16 cellular contexts compared by ENCODE assay signal in the genomic region with DNA sequence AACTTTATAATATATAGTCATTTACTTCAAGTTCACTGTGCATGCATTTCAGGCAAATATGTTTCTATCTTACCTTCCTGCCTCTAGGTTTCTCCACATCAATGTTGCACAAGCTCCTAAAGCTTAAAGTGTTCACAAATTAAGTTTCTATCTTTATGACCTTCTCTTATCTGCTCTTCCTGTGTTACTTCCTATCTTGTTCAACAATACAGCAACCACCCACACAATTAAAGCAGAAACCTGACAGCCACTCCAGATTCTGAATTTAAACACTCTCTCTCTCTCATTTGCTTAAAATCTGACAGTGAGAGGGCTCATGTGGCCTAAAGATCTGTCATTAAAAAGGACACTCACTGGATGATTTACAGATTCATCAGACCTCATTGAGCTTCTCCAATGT. TPM values are rescaled to one million over a fixed set of nuclear protein-coding genes. Genes with fewer than 3 reads are reported as not detected.
DNase-seq lines count a peak whose midpoint lies in the region; ATAC-seq, FAIRE-seq and TF ChIP-seq lines count a peak whose summit lies in the region.
"Had no signal": no experiment of that assay in that cellular context is flagged by ENCODE, and none has a peak within 500 bp of the region (broad histone marks: within the 10 kb centered on the region; RNA-seq: fewer than 3 reads in every experiment).

No MANE protein-coding gene starts in this region.

- H3K4me1 Mint-ChIP-seq in activated CD4-positive, alpha-beta memory T cell treated with anti-CD3 and anti-CD28 coated beads for 36 hours (ENCODE audit: low read depth) = no peaks in the 10 kb centered on the region

- no peak overlapping the region for H3K27ac Mint-ChIP-seq in activated CD4-positive, alpha-beta memory T cell treated with anti-CD3 and anti-CD28 coated beads for 36 hours
- H3K27ac Mint-ChIP-seq: CD14-positive monocyte had no signal

- DNase-seq in NOMO-1 treated with DMSO at 0.1 percent for 48 hours (lab: John Stamatoyannopoulos, UW; ENCODE audit: unreplicated experiment) (peak; percentile 89), endothelial cell of umbilical vein (ENCODE audit: low read depth, low spot score) (peak; percentile 50), prostate gland (ENCODE audit: low spot score) (no peak), substantia nigra (lab: John Stamatoyannopoulos, UW) (no peak)
- DNase-seq in activated CD4-positive, alpha-beta memory T cell treated with anti-CD3 and anti-CD28 coated beads for 36 hours = no peak
- DNase-seq: activated CD8-positive, alpha-beta memory T cell treated with anti-CD3 and anti-CD28 coated beads for 24 hours; IMR-90; mesenchymal stem cell; stomach had no signal

- H3K4me3 ChIP-seq in endothelial cell of umbilical vein (replicated peaks in 1 of 3; ENCODE audit: insufficient read depth in 1 of 3, low read depth in 1 of 3, low read length in 3 of 3) = no peak overlapping the region
- no peak overlapping the region for H3K4me3 ChIP-seq in prostate gland
- H3K4me3 ChIP-seq: skin epidermis, stomach had no signal

- TF ChIP-seq POLR2A in endothelial cell of umbilical vein (IDR thresholded peaks at IDR 0.05; ENCODE audit: low read depth, low read length) = no peak
- no peak for TF ChIP-seq POLR2A in prostate gland (IDR thresholded peaks at IDR 0.05)

- H3K27ac ChIP-seq in endothelial cell of umbilical vein (ENCODE audit: insufficient read depth, low read depth, low read length) (no peak overlapping the region), prostate gland (no peak overlapping the region), substantia nigra (ENCODE audit: low read depth, low read length, poor library complexity, severe bottlenecking) (no peak overlapping the region)
- H3K27ac ChIP-seq: skin epidermis, stomach had no signal

- intact Hi-C loops in endothelial cell of umbilical vein (cut with micrococcal nuclease) = loop anchor here (5.0 to 10.0 kb wide), 4 partner anchors 551 to 1048 kb away; partner anchors contain the start of gene DYNC2H1
- intact Hi-C loops in activated CD4-positive, alpha-beta memory T cell treated with anti-CD3 and anti-CD28 coated beads for 36 hours (cut with micrococcal nuclease) = loop anchor here (5.0 kb wide), 1 partner anchor 471 kb away; no protein-coding TSS in a partner anchor
- intact Hi-C loops in prostate gland (cut with DNase I) = loop anchor here (5.0 kb wide), 1 partner anchor 471 kb away; no protein-coding TSS in a partner anchor

- POLR2A ChIA-PET in endothelial cell of umbilical vein (lab: Charles Lee) = no interaction called here
- POLR2A ChIA-PET in activated CD4-positive, alpha-beta memory T cell treated with anti-CD3 and anti-CD28 coated beads for 36 hours (lab: Charles Lee) = interaction anchor here (0.5 kb wide), 1 partner anchor 29 kb away, joined by 3 read pairs; no protein-coding TSS in a partner anchor

- TF ChIP-seq CTCF in endothelial cell of umbilical vein (IDR thresholded peaks at IDR 0.05; ENCODE audit: extremely low read depth in 1 of 2, insufficient read depth in 1 of 2, low read depth in 1 of 2, low read length in 2 of 2) = no peak
- TF ChIP-seq CTCF in prostate gland (IDR thresholded peaks at IDR 0.05) = no peak

- peak overlapping the region; percentile 4 for H3K4me2 ChIP-seq in endothelial cell of umbilical vein (ENCODE audit: insufficient read depth, low read length)

- H3K36me3 ChIP-seq in endothelial cell of umbilical vein (ENCODE audit: control insufficient read depth in 2 of 2, extremely low read depth in 1 of 2, insufficient read depth in 2 of 2, low read length in 2 of 2) (no peaks in the 10 kb centered on the region), prostate gland (no peaks in the 10 kb centered on the region)
- H3K36me3 ChIP-seq: stomach had no signal

- no peaks in the 10 kb centered on the region for H3K9me1 ChIP-seq in endothelial cell of umbilical vein (replicated peaks; ENCODE audit: control insufficient read depth, extremely low read depth, insufficient read depth, low read length)

- H3K27me3 ChIP-seq in endothelial cell of umbilical vein (ENCODE audit: control insufficient read depth in 2 of 2, insufficient read depth in 2 of 2, low read length in 2 of 2) = no peaks in the 10 kb centered on the region
- H3K27me3 ChIP-seq in prostate gland (replicated peaks; ENCODE audit: insufficient read depth) = no peaks in the 10 kb centered on the region
- H3K27me3 ChIP-seq: stomach had no signal

- no peak overlapping the region for H3K4me3 Mint-ChIP-seq in activated CD4-positive, alpha-beta memory T cell treated with anti-CD3 and anti-CD28 coated beads for 36 hours
- H3K4me3 Mint-ChIP-seq: CD14-positive monocyte had no signal

- no peaks in the 10 kb centered on the region for H3K9me3 Mint-ChIP-seq in activated CD4-positive, alpha-beta memory T cell treated with anti-CD3 and anti-CD28 coated beads for 36 hours
- H3K9me3 Mint-ChIP-seq: CD14-positive monocyte had no signal

- BruUV-seq in endothelial cell of umbilical vein (replicated peaks; lab: Mats Ljungman, UMichigan) = no TSS peak

- no peaks in the 10 kb centered on the region for H3K79me2 ChIP-seq in endothelial cell of umbilical vein (ENCODE audit: control insufficient read depth, insufficient read depth, low read length)

- H3K27me3 Mint-ChIP-seq in activated CD4-positive, alpha-beta memory T cell treated with anti-CD3 and anti-CD28 coated beads for 36 hours = peaks cover under 1% of the 10 kb centered on the region

- H3K4me1 ChIP-seq in endothelial cell of umbilical vein (ENCODE audit: control insufficient read depth, extremely low read depth, insufficient read depth, low read length) (peaks cover 6% of the 10 kb centered on the region), prostate gland (replicated peaks) (no peaks in the 10 kb centered on the region)

- peak; percentile 71 for ATAC-seq in GM18520 (IDR thresholded peaks at IDR 0.05; ENCODE audit: unreplicated experiment)
- ATAC-seq in HG02885 (IDR thresholded peaks at IDR 0.05; ENCODE audit: poor library complexity, unreplicated experiment) = peak; percentile 48
- ATAC-seq: Panc1 had no signal

- no peaks in the 10 kb centered on the region for H4K20me1 ChIP-seq in endothelial cell of umbilical vein (replicated peaks; ENCODE audit: control insufficient read depth, extremely low read depth, insufficient read depth, low read length)

- no peaks in the 10 kb centered on the region for H3K36me3 Mint-ChIP-seq in activated CD4-positive, alpha-beta memory T cell treated with anti-CD3 and anti-CD28 coated beads for 36 hours
- H3K36me3 Mint-ChIP-seq: CD14-positive monocyte had no signal

- FAIRE-seq in endothelial cell of umbilical vein (lab: Jason Lieb, UNC) = no peak
- FAIRE-seq: G401.6, GM18507 had no signal

- CTCF ChIA-PET in endothelial cell of umbilical vein (lab: Charles Lee) = interaction anchor here (1.0 to 1.3 kb wide), 4 partner anchors 9 to 471 kb away, joined by 3 to 11 read pairs (median 4); partner anchors contain the start of gene PDGFD
- CTCF ChIA-PET in activated CD4-positive, alpha-beta memory T cell treated with anti-CD3 and anti-CD28 coated beads for 36 hours (lab: Charles Lee) = no interaction called here

- no peak overlapping the region for H3K9ac ChIP-seq in endothelial cell of umbilical vein (replicated peaks; ENCODE audit: extremely low read depth, insufficient read depth, low read length)

- H3K9me3 ChIP-seq in endothelial cell of umbilical vein (replicated peaks; ENCODE audit: control insufficient read depth, insufficient read depth, low read length) = no peaks in the 10 kb centered on the region
- H3K9me3 ChIP-seq in prostate gland = no peaks in the 10 kb centered on the region
- H3K9me3 ChIP-seq: stomach had no signal

- no peak overlapping the region for H2AFZ ChIP-seq in endothelial cell of umbilical vein (ENCODE audit: low read depth, low read length)

- dilution Hi-C loops in endothelial cell of umbilical vein (cut with MboI; ENCODE audit: extremely low pct_ligation_motif_present, low sequenced_read_pairs) = no loop called here

TF ChIP-seq in endothelial cell of umbilical vein, 7 proteins besides CTCF, POLR2A, EP300 and RAD21:
- TF ChIP-seq GATA2 (IDR thresholded peaks at IDR 0.05; ENCODE audit: insufficient read depth, insufficient read length, low read depth, low read length) (peak; percentile 30), JUN (IDR thresholded peaks at IDR 0.05; ENCODE audit: borderline replicate concordance, insufficient read depth, insufficient read length, low read depth) (no peak), MYC (IDR thresholded peaks at IDR 0.05; ENCODE audit: low read depth, low read length) (no peak), FOS (IDR thresholded peaks at IDR 0.05; ENCODE audit: borderline replicate concordance, insufficient read depth, low read length) (no peak)

RNA-seq across cellular contexts. Expression of gene PDGFD, which starts 11.0 kb away (rescaled TPM):
- 13.1 and 14.1 TPM in 2 replicates for total RNA-seq in endothelial cell of umbilical vein
- 6.2 and 6.3 TPM in 2 replicates for polyA plus RNA-seq in endothelial cell of umbilical vein
- polyA plus RNA-seq in endothelial cell of umbilical vein (2011; cell fraction: cytosol; rRNA removed) = 4.6 and 6.0 TPM in 2 replicates
- polyA plus RNA-seq in endothelial cell of umbilical vein (2011; cell fraction: nucleus; rRNA removed) = 4.5 and 4.7 TPM in 2 replicates
- 3.3 and 5.8 TPM in 2 replicates for polyA plus RNA-seq in endothelial cell of umbilical vein (2012)
- polyA minus RNA-seq in endothelial cell of umbilical vein = 8.1 and 9.5 TPM in 2 replicates
- not detected for polyA minus RNA-seq in endothelial cell of umbilical vein (2011; cell fraction: cytosol; rRNA and poly(A)+ RNA removed)
- 5.9 and 10.5 TPM in 2 replicates for polyA minus RNA-seq in endothelial cell of umbilical vein (2011; cell fraction: nucleus; rRNA and poly(A)+ RNA removed)
- not detected for total RNA-seq in activated CD4-positive, alpha-beta memory T cell treated with anti-CD3 and anti-CD28 coated beads for 36 hours
- 10 to 100 TPM; 12.6 to 19.4 TPM for total RNA-seq in prostate gland

Comparison
In these comparisons a context has a peak if more than half of its experiments do, and no peak if none do; other contexts are left out.
1. DNase-seq: peak in NOMO-1 treated with DMSO at 0.1 percent for 48 hours (single experiment) and endothelial cell of umbilical vein (single experiment); none in activated CD4-positive, alpha-beta memory T cell treated with anti-CD3 and anti-CD28 coated beads for 36 hours (single experiment), prostate gland (single experiment) and substantia nigra (0 of 49).
2. RNA of gene PDGFD, which starts 11.0 kb away (total RNA-seq): 12.6 to 19.4 TPM in prostate gland and 13.1 to 14.1 TPM in endothelial cell of umbilical vein; not detected in activated CD4-positive, alpha-beta memory T cell treated with anti-CD3 and anti-CD28 coated beads for 36 hours; every median in the first group is over 10 times any median in the second.